ENCODE assay signal across 26 cellular contexts in genomic region chr12:9349888-9350885, GRCh38.
DNase-seq lines count a peak whose midpoint lies in the region; ATAC-seq, FAIRE-seq and TF ChIP-seq lines count a peak whose summit lies in the region.
"Had no signal": no experiment of that assay in that cellular context is flagged by ENCODE, and none has a peak within 500 bp of the region (broad histone marks: within the 10 kb centered on the region; RNA-seq: fewer than 3 reads in every experiment).

No MANE protein-coding gene starts in this region.

- no peak for TF ChIP-seq POLR2A in breast epithelium (IDR thresholded peaks at IDR 0.05)

- H3K4me1 ChIP-seq in breast epithelium, result no peaks in the 10 kb centered on the region
- H3K4me1 ChIP-seq: BE2C, heart left ventricle had no signal

- H3K4me1 Mint-ChIP-seq in MCF 10A (ENCODE audit: insufficient read depth, unreplicated experiment), result peaks cover 21% of the 10 kb centered on the region
- peaks cover 0 to 1% of the 10 kb centered on the region in 2 donors for H3K4me1 Mint-ChIP-seq in stimulated activated naive B cell treated with anti-CD40 and anti-IgM and Interleukin-4, amounts not matched to agents 10 μg/mL and 1 μg/mL and 100 μg/mL, for 72 hours

- TF ChIP-seq CTCF in MCF 10A (IDR thresholded peaks at IDR 0.05; ENCODE audit: unreplicated experiment) (no peak), breast epithelium (IDR thresholded peaks at IDR 0.05) (no peak), coronary artery (IDR thresholded peaks at IDR 0.05) (no peak)

- POLR2A ChIA-PET in MCF 10A (lab: Yijun Ruan, JAX), result interaction anchor here (0.7 to 1.0 kb wide), 2 partner anchors 14 to 18 kb away, joined by 3 to 6 read pairs; no protein-coding TSS in a partner anchor

- BruUV-seq in MCF 10A (replicated peaks; lab: Mats Ljungman, UMichigan), result no TSS peak

- FAIRE-seq in HTR-8/SVneo (lab: Jason Lieb, UNC), result no peak
- FAIRE-seq: A204.1, GM12878, GM19239 had no signal

- no peak for ATAC-seq in stimulated activated naive B cell treated with anti-CD40 and anti-IgM and Interleukin-4, amounts not matched to agents 10 μg/mL and 1 μg/mL and 100 μg/mL, for 72 hours (replicated peaks)
- ATAC-seq: GM12878, heart left ventricle, right cardiac atrium had no signal

- H3K27me3 Mint-ChIP-seq in MCF 10A (ENCODE audit: insufficient read depth, unreplicated experiment), result no peaks in the 10 kb centered on the region
- no peaks in the 10 kb centered on the region for H3K27me3 Mint-ChIP-seq in stimulated activated naive B cell treated with anti-CD40 and anti-IgM and Interleukin-4, amounts not matched to agents 10 μg/mL and 1 μg/mL and 100 μg/mL, for 72 hours
- H3K27me3 Mint-ChIP-seq: activated CD4-positive, alpha-beta memory T cell treated with anti-CD3 and anti-CD28 coated beads, Interleukin-2, amount 10 ng/mL, durations not matched to agents 7 days and 5 days had no signal

- H3K9me3 Mint-ChIP-seq in MCF 10A (ENCODE audit: unreplicated experiment), result peaks cover 7% of the 10 kb centered on the region
- peaks cover 18 to 19% of the 10 kb centered on the region in 2 donors for H3K9me3 Mint-ChIP-seq in stimulated activated naive B cell treated with anti-CD40 and anti-IgM and Interleukin-4, amounts not matched to agents 10 μg/mL and 1 μg/mL and 100 μg/mL, for 72 hours

- intact Hi-C loops in MCF 10A (cut with micrococcal nuclease) (no loop called here), breast epithelium (cut with DNase I; ENCODE audit: low total_unique reads) (no loop called here)

- H3K36me3 Mint-ChIP-seq in MCF 10A (ENCODE audit: insufficient read depth, unreplicated experiment), result no peaks in the 10 kb centered on the region
- peaks cover 5 to 17% of the 10 kb centered on the region in 2 donors for H3K36me3 Mint-ChIP-seq in stimulated activated naive B cell treated with anti-CD40 and anti-IgM and Interleukin-4, amounts not matched to agents 10 μg/mL and 1 μg/mL and 100 μg/mL, for 72 hours

- H3K4me3 Mint-ChIP-seq in MCF 10A (ENCODE audit: unreplicated experiment), result no peak overlapping the region
- no peak overlapping the region for H3K4me3 Mint-ChIP-seq in stimulated activated naive B cell treated with anti-CD40 and anti-IgM and Interleukin-4, amounts not matched to agents 10 μg/mL and 1 μg/mL and 100 μg/mL, for 72 hours
- H3K4me3 Mint-ChIP-seq: activated CD4-positive, alpha-beta memory T cell treated with anti-CD3 and anti-CD28 coated beads, Interleukin-2, amount 10 ng/mL, durations not matched to agents 7 days and 5 days had no signal

- peaks cover 23% of the 10 kb centered on the region in 2 donors for H3K9me3 ChIP-seq in breast epithelium

- H3K36me3 ChIP-seq in breast epithelium, result no peaks in the 10 kb centered on the region
- H3K36me3 ChIP-seq: BE2C, heart left ventricle, thoracic aorta had no signal

- CTCF ChIA-PET in MCF 10A (lab: Yijun Ruan, JAX), result interaction anchor here (0.5 to 2.7 kb wide), 8 partner anchors 18 to 448 kb away, joined by 3 to 10 read pairs (median 4); no protein-coding TSS in a partner anchor

- H3K27ac ChIP-seq in breast epithelium (no peak overlapping the region), coronary artery (no peak overlapping the region)
- H3K27ac ChIP-seq: heart left ventricle, RWPE1, thoracic aorta had no signal

- H3K27me3 ChIP-seq in breast epithelium, result no peaks in the 10 kb centered on the region
- H3K27me3 ChIP-seq: heart left ventricle had no signal

- H3K27ac Mint-ChIP-seq in MCF 10A (ENCODE audit: low read depth, unreplicated experiment), result peak overlapping the region; percentile 85
- H3K27ac Mint-ChIP-seq in stimulated activated naive B cell treated with anti-CD40 and anti-IgM and Interleukin-4, amounts not matched to agents 10 μg/mL and 1 μg/mL and 100 μg/mL, for 72 hours, result peak overlapping the region; percentile 31
- H3K27ac Mint-ChIP-seq: activated CD4-positive, alpha-beta memory T cell treated with anti-CD3 and anti-CD28 coated beads, Interleukin-2, amount 10 ng/mL, durations not matched to agents 7 days and 5 days had no signal

- DNase-seq in MCF 10A (ENCODE audit: unreplicated experiment) (peak; percentile 29), breast epithelium (ENCODE audit: low spot score in 2 of 2) (no peak), RPMI7951 (ENCODE audit: low read depth) (peak; percentile 42), foreskin melanocyte (peak; percentile 45), HTR-8/SVneo (ENCODE audit: insufficient read length, low spot score) (no peak), coronary artery (ENCODE audit: low spot score) (no peak)
- no peak for DNase-seq in stimulated activated naive B cell treated with anti-CD40 and anti-IgM and Interleukin-4, amounts not matched to agents 10 μg/mL and 1 μg/mL and 100 μg/mL, for 72 hours
- DNase-seq in activated CD4-positive, alpha-beta T cell treated with anti-CD3 and anti-CD28 coated beads, Interleukin-2, amount 50 U/mL, for 48 hours, result no peak
- DNase-seq: activated CD4-positive, alpha-beta memory T cell treated with anti-CD3 and anti-CD28 coated beads, Interleukin-2, amount 10 ng/mL, durations not matched to agents 7 days and 5 days; activated CD4-positive, CD25-positive, alpha-beta regulatory T cell; activated T-cell treated with anti-CD3 and anti-CD28 coated beads for 4 hours; BE2C; cerebellar nuclear complex; effector memory CD4-positive, alpha-beta T cell; GOT3; heart left ventricle; NCI-H1417 treated with DMSO at 0.1 percent for 48 hours; NCI-H510A treated with DMSO at 0.1 percent for 48 hours; occipital lobe; T-helper 9 cell had no signal

- H3K4me3 ChIP-seq in breast epithelium, result no peak overlapping the region
- H3K4me3 ChIP-seq in coronary artery, result no peak overlapping the region
- H3K4me3 ChIP-seq: GM12878, heart left ventricle, thoracic aorta had no signal

Comparison
In these comparisons a context has a peak if more than half of its experiments do, and no peak if none do; other contexts are left out.
1. DNase-seq: peak in MCF 10A (single experiment), RPMI7951 (single experiment) and foreskin melanocyte (single experiment); none in breast epithelium (0 of 2), stimulated activated naive B cell treated with anti-CD40 and anti-IgM and Interleukin-4, amounts not matched to agents 10 μg/mL and 1 μg/mL and 100 μg/mL, for 72 hours (single experiment), HTR-8/SVneo (single experiment), coronary artery (single experiment) and activated CD4-positive, alpha-beta T cell treated with anti-CD3 and anti-CD28 coated beads, Interleukin-2, amount 50 U/mL, for 48 hours (0 of 2).